In the genomic region with DNA sequence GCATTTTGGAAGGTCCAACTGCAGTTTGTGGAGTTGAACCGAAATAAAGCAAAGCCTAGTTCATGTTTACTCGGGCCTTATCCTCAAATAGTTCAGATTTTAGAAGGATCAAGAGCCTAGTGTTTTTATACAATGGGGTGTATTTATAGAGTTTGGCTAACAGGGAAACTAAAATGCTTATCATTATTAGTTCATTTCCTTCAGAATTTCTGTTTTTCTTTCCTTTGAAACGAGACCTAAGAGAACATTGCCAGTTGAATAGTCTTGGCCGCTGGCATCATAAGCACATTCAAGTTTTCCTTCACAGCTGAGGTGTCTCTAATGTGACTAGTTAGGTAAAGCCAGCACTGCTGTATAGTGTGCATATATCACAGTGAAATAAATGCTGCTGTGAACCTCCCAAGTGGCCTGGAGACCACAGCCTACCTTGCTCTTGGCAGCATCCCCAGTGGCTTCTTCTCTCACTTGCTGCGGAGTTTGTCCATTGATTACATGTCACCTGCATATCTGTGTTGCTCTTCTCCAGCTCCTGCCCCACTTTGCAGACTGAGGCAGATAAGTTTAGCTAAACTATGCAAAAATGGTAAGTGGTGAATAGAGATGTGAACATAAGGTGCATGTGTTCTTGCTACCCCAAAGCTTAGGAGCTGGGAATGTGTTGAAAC, we compare ENCODE assay signal across 17 cellular contexts.
DNase-seq lines count a peak whose midpoint lies in the region; ATAC-seq, FAIRE-seq and TF ChIP-seq lines count a peak whose summit lies in the region.
"Had no signal": no experiment of that assay in that cellular context is flagged by ENCODE, and none has a peak within 500 bp of the region (broad histone marks: within the 10 kb centered on the region; RNA-seq: fewer than 3 reads in every experiment).

No MANE protein-coding gene starts in this region.

- CTCF ChIA-PET in T-cell (lab: Charles Lee) = no interaction called here

- H3K9me3 Mint-ChIP-seq in chondrocyte (ENCODE audit: low read depth) (no peaks in the 10 kb centered on the region), nephron (no peaks in the 10 kb centered on the region), T-cell (no peaks in the 10 kb centered on the region)
- H3K9me3 Mint-ChIP-seq: CD4-positive, alpha-beta T cell; GM23338 had no signal

- H3K27me3 ChIP-seq in heart left ventricle (no peaks in the 10 kb centered on the region), thoracic aorta (replicated peaks; ENCODE audit: insufficient read depth) (no peaks in the 10 kb centered on the region)
- H3K27me3 ChIP-seq: tibial nerve had no signal

- no peak overlapping the region for H3K4me3 Mint-ChIP-seq in chondrocyte (ENCODE audit: unreplicated experiment)
- H3K4me3 Mint-ChIP-seq in nephron = no peak overlapping the region
- no peak overlapping the region for H3K4me3 Mint-ChIP-seq in T-cell
- H3K4me3 Mint-ChIP-seq: activated CD4-positive, alpha-beta T cell treated with anti-CD3 and anti-CD28 coated beads for 36 hours; CD4-positive, alpha-beta T cell; GM23338 had no signal

- no peak for TF ChIP-seq CTCF in chondrocyte (IDR thresholded peaks at IDR 0.05)
- no peak for TF ChIP-seq CTCF in heart left ventricle (IDR thresholded peaks at IDR 0.05)
- no peak for TF ChIP-seq CTCF in nephron (IDR thresholded peaks at IDR 0.05; ENCODE audit: unreplicated experiment in 3 of 3)
- no peak for TF ChIP-seq CTCF in thoracic aorta (IDR thresholded peaks at IDR 0.05)

- H3K4me1 Mint-ChIP-seq in chondrocyte (ENCODE audit: low read depth) (peaks cover 42% of the 10 kb centered on the region), nephron (peaks cover 13% of the 10 kb centered on the region), T-cell (no peaks in the 10 kb centered on the region)
- H3K4me1 Mint-ChIP-seq: activated CD4-positive, alpha-beta T cell treated with anti-CD3 and anti-CD28 coated beads for 36 hours; GM23338 had no signal

- FAIRE-seq in H54 (lab: Jason Lieb, UNC) = no peak
- FAIRE-seq: small intestine had no signal

- DNase-seq in chondrocyte (ENCODE audit: low spot score) (no peak), heart left ventricle (no peak), thoracic aorta (ENCODE audit: low spot score) (no peak), T-cell (no peak), mesenteric fat pad (ENCODE audit: low spot score) (no peak), H54 (ENCODE audit: insufficient read length, low spot score) (no peak)
- DNase-seq: activated CD4-positive, alpha-beta T cell treated with anti-CD3 and anti-CD28 coated beads for 36 hours; CD4-positive, alpha-beta T cell; central memory CD4-positive, alpha-beta T cell; effector CD8-positive, alpha-beta T cell; SK-N-SH; small intestine had no signal

- H3K4me3 ChIP-seq in heart left ventricle (no peak overlapping the region), thoracic aorta (peak overlapping the region; percentile 36)
- H3K4me3 ChIP-seq: GM23338, tibial nerve had no signal

- no peak for TF ChIP-seq POLR2A in heart left ventricle (IDR thresholded peaks at IDR 0.05)
- no peak for TF ChIP-seq POLR2A in H54 (IDR thresholded peaks at IDR 0.05; ENCODE audit: low read depth, low read length)

- peak in 3 of 4 donors; percentile 19 to 50 (median 36) for ATAC-seq in heart left ventricle
- ATAC-seq in thoracic aorta (ENCODE audit: insufficient number of reproducible peaks, low FRiP score, low read depth) = peak; percentile 66
- ATAC-seq in T-cell (replicated peaks in 1 of 4) = no peak
- ATAC-seq in HG03095 (IDR thresholded peaks at IDR 0.05; ENCODE audit: unreplicated experiment) = no peak
- ATAC-seq: activated CD4-positive, alpha-beta T cell treated with anti-CD3 and anti-CD28 coated beads for 36 hours; GM23338; Panc1 had no signal

- H3K9me3 ChIP-seq in heart left ventricle = no peaks in the 10 kb centered on the region
- H3K9me3 ChIP-seq in thoracic aorta = no peaks in the 10 kb centered on the region
- H3K9me3 ChIP-seq: SK-N-SH, tibial nerve had no signal

- WGBS in heart left ventricle, 4 donors = 43 to 63% (median 45%) methylated on average over 5 of the region's 5 CpGs

- H3K4me1 ChIP-seq in heart left ventricle (peaks cover 0 to 76% (median 47%) of the 10 kb centered on the region in 12 donors), thoracic aorta (ENCODE audit: control insufficient read depth in 1 of 2, low read depth in 2 of 2) (peaks cover 68 to 99% of the 10 kb centered on the region in 2 donors)

- intact Hi-C loops in heart left ventricle (cut with DNase I) = no loop called here

- no peaks in the 10 kb centered on the region for H3K27me3 Mint-ChIP-seq in chondrocyte (ENCODE audit: low read depth)
- H3K27me3 Mint-ChIP-seq in nephron (ENCODE audit: low read depth) = no peaks in the 10 kb centered on the region
- no peaks in the 10 kb centered on the region for H3K27me3 Mint-ChIP-seq in T-cell
- H3K27me3 Mint-ChIP-seq: activated CD4-positive, alpha-beta T cell treated with anti-CD3 and anti-CD28 coated beads for 36 hours; CD4-positive, alpha-beta T cell had no signal

- H3K36me3 Mint-ChIP-seq in chondrocyte (ENCODE audit: low read depth) (no peaks in the 10 kb centered on the region), nephron (ENCODE audit: low read depth) (peaks cover 12% of the 10 kb centered on the region), T-cell (peaks cover 34% of the 10 kb centered on the region)

- H3K27ac Mint-ChIP-seq in chondrocyte (ENCODE audit: unreplicated experiment) (peak overlapping the region; percentile 30), nephron (peak overlapping the region in 2 of 3 experiments; percentile 34 to 53), T-cell (no peak overlapping the region)
- H3K27ac Mint-ChIP-seq: activated CD4-positive, alpha-beta T cell treated with anti-CD3 and anti-CD28 coated beads for 36 hours; CD4-positive, alpha-beta T cell had no signal

- H3K27ac ChIP-seq in heart left ventricle = peak overlapping the region in 11 of 12 donors; percentile 19 to 78 (median 57)
- H3K27ac ChIP-seq in thoracic aorta = peak overlapping the region; percentile 81 to 90

- H3K36me3 ChIP-seq in heart left ventricle (no peaks in the 10 kb centered on the region), thoracic aorta (no peaks in the 10 kb centered on the region)
- H3K36me3 ChIP-seq: tibial nerve had no signal

- POLR2A ChIA-PET in T-cell (lab: Charles Lee) = interaction anchor here in 1 of 2 donors (0.6 kb wide), 1 partner anchor 534 kb away, joined by 3 read pairs; no protein-coding TSS in a partner anchor

Comparison
In these comparisons a context has a peak if more than half of its experiments do, and no peak if none do; other contexts are left out.
1. H3K27ac Mint-ChIP-seq: peak in chondrocyte (single experiment) and nephron (2 of 3); none in T-cell (0 of 2).
2. ATAC-seq: peak in heart left ventricle (3 of 4) and thoracic aorta (single experiment); none in T-cell (0 of 4) and HG03095 (single experiment).